In the genomic region with DNA sequence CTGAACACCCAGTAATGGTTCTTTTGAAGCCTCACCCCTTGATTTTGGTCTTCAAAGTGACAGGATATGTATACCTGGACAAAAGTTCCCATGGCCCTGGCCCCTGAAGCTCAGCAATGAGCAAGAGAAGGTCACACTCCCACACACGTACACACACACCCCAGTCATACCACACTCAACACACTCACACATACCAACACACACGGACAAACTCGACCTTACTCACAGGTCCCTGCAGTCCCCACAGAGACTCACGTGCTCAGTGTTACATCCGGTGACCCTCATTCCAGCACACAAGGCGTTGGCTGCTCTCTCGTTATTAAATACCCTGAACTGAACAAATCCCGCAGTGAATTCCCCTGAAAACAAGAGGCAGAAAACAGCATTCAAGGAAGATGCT, we compare ENCODE assay signal across 35 cellular contexts. TPM values are rescaled to one million over a fixed set of nuclear protein-coding genes. Genes with fewer than 3 reads are reported as not detected.
DNase-seq lines count a peak whose midpoint lies in the region; ATAC-seq, FAIRE-seq and TF ChIP-seq lines count a peak whose summit lies in the region.
"Had no signal": no experiment of that assay in that cellular context is flagged by ENCODE, and none has a peak within 500 bp of the region (broad histone marks: within the 10 kb centered on the region; RNA-seq: fewer than 3 reads in every experiment).

No MANE protein-coding gene starts in this region.

- ATAC-seq in stimulated activated naive CD8-positive, alpha-beta T cell treated with anti-CD3 and anti-CD28 coated beads, Interleukin-15, amount 100 ng/mL, for 72 hours = peak; percentile 33
- ATAC-seq in GM18517 (IDR thresholded peaks at IDR 0.05; ENCODE audit: unreplicated experiment) = no peak
- ATAC-seq: esophagus mucosa, left lobe of liver, pancreas had no signal

- H3K4me1 Mint-ChIP-seq in stimulated activated naive CD8-positive, alpha-beta T cell treated with anti-CD3 and anti-CD28 coated beads, Interleukin-15, amount 100 ng/mL, for 72 hours = peaks cover 32% of the 10 kb centered on the region
- H3K4me1 Mint-ChIP-seq: neural crest cell had no signal

- H3K27ac Mint-ChIP-seq in stimulated activated naive CD8-positive, alpha-beta T cell treated with anti-CD3 and anti-CD28 coated beads, Interleukin-15, amount 100 ng/mL, for 72 hours = no peak overlapping the region
- H3K27ac Mint-ChIP-seq: activated B cell treated with CpG ODN at 0.5 μM for 24 hours; activated naive CD4-positive, alpha-beta T cell treated with anti-CD3 and anti-CD28 coated beads, Interleukin-2, amount 50 U/mL, for 24 hours; activated T-helper 1 cell treated with anti-CD3 and anti-CD28 coated beads, Interleukin-12 subunit alpha, Interleukin-12 subunit beta, Interleukin-2, Interleukin-4 antibody, amounts not matched to agents 30 ng/mL and 10 ng/mL and 1 ng/mL, durations not matched to agents 14 hours and 24 hours and 36 hours had no signal

- DNase-seq in activated gamma-delta T cell treated with Interleukin-2 at 50 U/mL for 16 hours (peak; percentile 37), activated gamma-delta T cell (lab: John Stamatoyannopoulos, UW) (no peak), HT1080 (ENCODE audit: low read depth) (peak; percentile 27), bronchial epithelial cell (ENCODE audit: low read depth) (no peak), anterior cingulate cortex (lab: John Stamatoyannopoulos, UW) (no peak)
- no peak for DNase-seq in stimulated activated naive CD8-positive, alpha-beta T cell treated with anti-CD3 and anti-CD28 coated beads, Interleukin-15, amount 100 ng/mL, for 72 hours
- DNase-seq: activated B cell treated with CpG ODN at 0.5 μM for 24 hours; Caco-2; dermis blood vessel endothelial cell; glutamatergic neuron; Kasumi-1; NCI-H1417 treated with DMSO at 0.1 percent for 48 hours; NCI-H2029 treated with DMSO at 0.1 percent for 48 hours; NCI-H526; NK-92 treated with Interleukin-12 subunit alpha and Interleukin-12 subunit beta, amount 100 ng/mL, for 24 hours; pancreas; PC-9; retina; SK-N-SH; tibial artery had no signal

- H3K27me3 ChIP-seq in bronchial epithelial cell (ENCODE audit: control insufficient read depth, insufficient read depth, low read length) = no peaks in the 10 kb centered on the region
- H3K27me3 ChIP-seq: BLaER1, pancreas, tibial artery had no signal

- H3K4me3 Mint-ChIP-seq in stimulated activated naive CD8-positive, alpha-beta T cell treated with anti-CD3 and anti-CD28 coated beads, Interleukin-15, amount 100 ng/mL, for 72 hours = no peak overlapping the region
- H3K4me3 Mint-ChIP-seq: activated B cell treated with CpG ODN at 0.5 μM for 24 hours; activated naive CD4-positive, alpha-beta T cell treated with anti-CD3 and anti-CD28 coated beads, Interleukin-2, amount 50 U/mL, for 24 hours; activated T-helper 1 cell treated with anti-CD3 and anti-CD28 coated beads, Interleukin-12 subunit alpha, Interleukin-12 subunit beta, Interleukin-2, Interleukin-4 antibody, amounts not matched to agents 30 ng/mL and 10 ng/mL and 1 ng/mL, durations not matched to agents 14 hours and 24 hours and 36 hours; neural crest cell had no signal

- no peaks in the 10 kb centered on the region for H3K27me3 Mint-ChIP-seq in stimulated activated naive CD8-positive, alpha-beta T cell treated with anti-CD3 and anti-CD28 coated beads, Interleukin-15, amount 100 ng/mL, for 72 hours
- H3K27me3 Mint-ChIP-seq: activated naive CD4-positive, alpha-beta T cell treated with anti-CD3 and anti-CD28 coated beads, Interleukin-2, amount 50 U/mL, for 24 hours had no signal

- FAIRE-seq in bronchial epithelial cell (lab: Jason Lieb, UNC) = peak; percentile 79
- FAIRE-seq: astrocyte, G401.6, islet of Langerhans, pancreas had no signal

- no peak for TF ChIP-seq CTCF in bronchial epithelial cell (IDR thresholded peaks at IDR 0.05; ENCODE audit: insufficient read depth, low read length, severe bottlenecking)

- no peaks in the 10 kb centered on the region for H3K9me3 Mint-ChIP-seq in stimulated activated naive CD8-positive, alpha-beta T cell treated with anti-CD3 and anti-CD28 coated beads, Interleukin-15, amount 100 ng/mL, for 72 hours
- H3K9me3 Mint-ChIP-seq: activated B cell treated with CpG ODN at 0.5 μM for 24 hours; activated naive CD4-positive, alpha-beta T cell treated with anti-CD3 and anti-CD28 coated beads, Interleukin-2, amount 50 U/mL, for 24 hours; activated T-helper 1 cell treated with anti-CD3 and anti-CD28 coated beads, Interleukin-12 subunit alpha, Interleukin-12 subunit beta, Interleukin-2, Interleukin-4 antibody, amounts not matched to agents 30 ng/mL and 10 ng/mL and 1 ng/mL, durations not matched to agents 14 hours and 24 hours and 36 hours had no signal

- no peak overlapping the region for H3K4me3 ChIP-seq in bronchial epithelial cell (ENCODE audit: low read depth, low read length)
- H3K4me3 ChIP-seq: BLaER1, pancreas, PC-9, tibial artery had no signal

- H3K36me3 ChIP-seq in bronchial epithelial cell (ENCODE audit: control insufficient read depth, insufficient read depth, low read length) = no peaks in the 10 kb centered on the region
- H3K36me3 ChIP-seq: BLaER1, pancreas, tibial artery had no signal

RNA-seq across cellular contexts. Expression of a gene that starts 5.9 kb away (rescaled TPM):
- total RNA-seq in HT1080 (2014; rRNA removed; shearing (Covaris generic)) = not detected in 2 replicates
- not detected in 2 replicates for polyA plus RNA-seq in HT1080 (2015; cell fraction: cytosol; rRNA removed)
- not detected in 2 replicates for polyA plus RNA-seq in HT1080 (2015; cell fraction: nucleus; rRNA removed)
- total RNA-seq in bronchial epithelial cell = not detected in 2 replicates
- total RNA-seq: activated B cell treated with CpG ODN at 0.5 μM for 24 hours; activated CD8-positive, alpha-beta memory T cell treated with anti-CD3 and anti-CD28 coated beads for 36 hours; activated T-helper 1 cell treated with anti-CD3 and anti-CD28 coated beads, Interleukin-12 subunit alpha, Interleukin-12 subunit beta, Interleukin-2, Interleukin-4 antibody, amounts not matched to agents 30 ng/mL and 10 ng/mL and 1 ng/mL, durations not matched to agents 14 hours and 24 hours and 36 hours; astrocyte; Caco-2; dermis blood vessel endothelial cell; esophagus mucosa; fibroblast of villous mesenchyme; neural crest cell; PC-9; skeletal muscle tissue; T-helper 1 cell treated with Interleukin-12 subunit alpha and Interleukin-12 subunit beta and Interleukin-4 antibody, amounts not matched to agents 30 ng/mL and 1 ng/mL, for 36 hours had no signal
- polyA plus RNA-seq: AG04450, SK-N-SH had no signal

RNA-seq across cellular contexts. Expression of a gene that starts 16.4 kb away (rescaled TPM):
- not detected in 2 replicates for total RNA-seq in HT1080 (2014; rRNA removed; shearing (Covaris generic))
- polyA plus RNA-seq in HT1080 (2015; cell fraction: cytosol; rRNA removed) = not detected in 2 replicates
- not detected in 2 replicates for polyA plus RNA-seq in HT1080 (2015; cell fraction: nucleus; rRNA removed)
- under 0.01 TPM in 2 replicates for total RNA-seq in bronchial epithelial cell
- total RNA-seq: activated B cell treated with CpG ODN at 0.5 μM for 24 hours, astrocyte, dermis blood vessel endothelial cell, fibroblast of villous mesenchyme, neural crest cell, PC-9 had no signal
- polyA plus RNA-seq: AG04450, SK-N-SH had no signal

Comparison
In these comparisons a context has a peak if more than half of its experiments do, and no peak if none do; other contexts are left out.
1. DNase-seq: peak in activated gamma-delta T cell treated with Interleukin-2 at 50 U/mL for 16 hours (single experiment) and HT1080 (single experiment); none in activated gamma-delta T cell (single experiment), bronchial epithelial cell (single experiment), stimulated activated naive CD8-positive, alpha-beta T cell treated with anti-CD3 and anti-CD28 coated beads, Interleukin-15, amount 100 ng/mL, for 72 hours (0 of 2) and anterior cingulate cortex (0 of 58).